ENCODE assay signal across 8 cellular contexts in genomic region chr9:136052991-136053756, GRCh38. TPM values are rescaled to one million over a fixed set of nuclear protein-coding genes. Genes with fewer than 3 reads are reported as not detected.
DNase-seq lines count a peak whose midpoint lies in the region; ATAC-seq and TF ChIP-seq lines count a peak whose summit lies in the region.

No MANE protein-coding gene starts in this region.

- H3K36me3 Mint-ChIP-seq in activated T-cell treated with anti-CD3 and anti-CD28 coated beads, Interleukin-2, amount 50 U/mL, for 24 hours (ENCODE audit: low read depth), result peaks cover 2% of the 10 kb centered on the region
- peaks cover 38% of the 10 kb centered on the region for H3K36me3 Mint-ChIP-seq in dendritic cell treated with granulocyte-macrophage colony-stimulating factor and Interleukin-4, amounts not matched to agents 40 ng/mL and 50 ng/mL, for 4 days (ENCODE audit: low read depth)

- ATAC-seq in mucosa of descending colon, result peak; percentile 6
- no peak for ATAC-seq in foreskin keratinocyte
- ATAC-seq in GM21390 (IDR thresholded peaks at IDR 0.05; ENCODE audit: unreplicated experiment), result no peak

- H3K4me1 ChIP-seq in mucosa of descending colon (ENCODE audit: low read depth) (peaks cover 32% of the 10 kb centered on the region), foreskin keratinocyte (peaks cover 7% of the 10 kb centered on the region)

- H3K4me3 ChIP-seq in mucosa of descending colon, result no peak overlapping the region

- no peaks in the 10 kb centered on the region for H3K9me3 Mint-ChIP-seq in activated T-cell treated with anti-CD3 and anti-CD28 coated beads, Interleukin-2, amount 50 U/mL, for 24 hours
- H3K9me3 Mint-ChIP-seq in dendritic cell treated with granulocyte-macrophage colony-stimulating factor and Interleukin-4, amounts not matched to agents 40 ng/mL and 50 ng/mL, for 4 days, result no peaks in the 10 kb centered on the region

- peaks cover 9% of the 10 kb centered on the region for H3K27me3 Mint-ChIP-seq in activated T-cell treated with anti-CD3 and anti-CD28 coated beads, Interleukin-2, amount 50 U/mL, for 24 hours
- H3K27me3 Mint-ChIP-seq in dendritic cell treated with granulocyte-macrophage colony-stimulating factor and Interleukin-4, amounts not matched to agents 40 ng/mL and 50 ng/mL, for 4 days, result peaks cover 2% of the 10 kb centered on the region

- intact Hi-C loops in dendritic cell treated with granulocyte-macrophage colony-stimulating factor and Interleukin-4, amounts not matched to agents 40 ng/mL and 50 ng/mL, for 4 days (cut with micrococcal nuclease), result no loop called here
- intact Hi-C loops in mucosa of descending colon (cut with DNase I, micrococcal nuclease), result loop anchor here in 1 of 2 donors (5.0 kb wide), 1 partner anchor 39 kb away; no protein-coding TSS in a partner anchor

- no peak overlapping the region for H3K27ac ChIP-seq in foreskin keratinocyte

- H3K4me3 Mint-ChIP-seq in activated T-cell treated with anti-CD3 and anti-CD28 coated beads, Interleukin-2, amount 50 U/mL, for 24 hours, result no peak overlapping the region
- peak overlapping the region; percentile 13 for H3K4me3 Mint-ChIP-seq in dendritic cell treated with granulocyte-macrophage colony-stimulating factor and Interleukin-4, amounts not matched to agents 40 ng/mL and 50 ng/mL, for 4 days

- H3K4me1 Mint-ChIP-seq in activated T-cell treated with anti-CD3 and anti-CD28 coated beads, Interleukin-2, amount 50 U/mL, for 24 hours (ENCODE audit: low read depth), result peaks cover 20% of the 10 kb centered on the region
- peaks cover 93% of the 10 kb centered on the region for H3K4me1 Mint-ChIP-seq in dendritic cell treated with granulocyte-macrophage colony-stimulating factor and Interleukin-4, amounts not matched to agents 40 ng/mL and 50 ng/mL, for 4 days (ENCODE audit: low read depth)

- TF ChIP-seq CTCF in mucosa of descending colon (IDR thresholded peaks at IDR 0.05) (no peak), foreskin keratinocyte (conservative IDR thresholded peaks at IDR 0.05) (no peak)

- H3K36me3 ChIP-seq in mucosa of descending colon (ENCODE audit: low read depth), result no peaks in the 10 kb centered on the region

- no peak overlapping the region for H3K27ac Mint-ChIP-seq in activated T-cell treated with anti-CD3 and anti-CD28 coated beads, Interleukin-2, amount 50 U/mL, for 24 hours
- no peak overlapping the region for H3K27ac Mint-ChIP-seq in dendritic cell treated with granulocyte-macrophage colony-stimulating factor and Interleukin-4, amounts not matched to agents 40 ng/mL and 50 ng/mL, for 4 days

- DNase-seq in activated T-cell treated with anti-CD3 and anti-CD28 coated beads, Interleukin-2, amount 50 U/mL, for 24 hours, result peak; percentile 25
- DNase-seq in activated T-cell treated with anti-CD3 and anti-CD28 coated beads for 4 hours (no peak), mucosa of descending colon (peak in 2 of 3 donors; percentile 35 to 55), foreskin keratinocyte (no peak), NCI-H1930 (lab: John Stamatoyannopoulos, UW) (no peak), NCI-H1105 treated with DMSO at 0.1 percent for 48 hours (lab: John Stamatoyannopoulos, UW) (no peak)

- H3K9me3 ChIP-seq in mucosa of descending colon, result no peaks in the 10 kb centered on the region

- H3K27me3 ChIP-seq in foreskin keratinocyte, result no peaks in the 10 kb centered on the region

RNA-seq across cellular contexts. Expression of gene NACC2, which starts 41.9 kb away (rescaled TPM):
- total RNA-seq in mucosa of descending colon (10 to 100 TPM; 15.9 to 81.3 (median 22.1) TPM), foreskin keratinocyte (8.3 and 9.7 TPM in 2 replicates)
- 2.4 and 2.6 TPM in 2 replicates for polyA plus RNA-seq in foreskin keratinocyte

Comparison
In these comparisons a context has a peak if more than half of its experiments do, and no peak if none do; other contexts are left out.
1. DNase-seq: peak in activated T-cell treated with anti-CD3 and anti-CD28 coated beads, Interleukin-2, amount 50 U/mL, for 24 hours (single experiment) and mucosa of descending colon (2 of 3); none in activated T-cell treated with anti-CD3 and anti-CD28 coated beads for 4 hours (single experiment), foreskin keratinocyte (0 of 2), NCI-H1930 (0 of 2) and NCI-H1105 treated with DMSO at 0.1 percent for 48 hours (single experiment).